In genomic region chr3:139248593-139249255, GRCh38 we compare ENCODE assay signal across 37 cellular contexts.
"Had no signal": no experiment of that assay in that cellular context is flagged by ENCODE, and none has a peak within 500 bp of the region (broad histone marks: within the 10 kb centered on the region; RNA-seq: fewer than 3 reads in every experiment).

No MANE protein-coding gene starts in this region.

- H3K9me3 ChIP-seq: heart left ventricle had no signal

- H3K36me3 ChIP-seq: brain microvascular endothelial cell, heart left ventricle had no signal

- H3K4me1 Mint-ChIP-seq: activated CD4-positive, alpha-beta T cell treated with anti-CD3 and anti-CD28 coated beads for 36 hours; activated CD4-positive, alpha-beta T cell treated with anti-CD3 and anti-CD28 coated beads, Interleukin-2, amount 10 ng/mL, durations not matched to agents 24 days and 14 days; activated CD8-positive, alpha-beta memory T cell treated with anti-CD3 and anti-CD28 coated beads, Interleukin-2, amount 10 ng/mL, durations not matched to agents 7 days and 5 days; activated naive CD4-positive, alpha-beta T cell treated with anti-CD3 and anti-CD28 coated beads, Interleukin-2, amount 10 ng/mL, durations not matched to agents 7 days and 5 days; activated naive CD8-positive, alpha-beta T cell treated with anti-CD3 and anti-CD28 coated beads, Interleukin-2, amount 10 ng/mL, durations not matched to agents 7 days and 5 days; T-cell had no signal

- ATAC-seq: activated CD4-positive, alpha-beta T cell treated with anti-CD3 and anti-CD28 coated beads for 36 hours; activated CD8-positive, alpha-beta memory T cell treated with anti-CD3 and anti-CD28 coated beads, Interleukin-2, amount 10 ng/mL, durations not matched to agents 7 days and 5 days; activated CD8-positive, alpha-beta T cell treated with anti-CD3 and anti-CD28 coated beads, Interleukin-2, amount 10 ng/mL, durations not matched to agents 7 days and 5 days; activated naive CD4-positive, alpha-beta T cell treated with anti-CD3 and anti-CD28 coated beads, Interleukin-2, amount 50 U/mL, for 72 hours; activated T-cell treated with anti-CD3 and anti-CD28 coated beads, Interleukin-2, amount 50 U/mL, for 72 hours; heart left ventricle; T-cell had no signal

- DNase-seq: activated CD4-positive, alpha-beta memory T cell treated with anti-CD3 and anti-CD28 coated beads for 36 hours; activated CD4-positive, alpha-beta T cell treated with anti-CD3 and anti-CD28 coated beads for 36 hours; activated CD4-positive, alpha-beta T cell treated with anti-CD3 and anti-CD28 coated beads, Interleukin-2, amount 10 ng/mL, durations not matched to agents 24 days and 14 days; activated CD4-positive, CD25-positive, alpha-beta regulatory T cell; activated CD4-positive, CD25-positive, alpha-beta regulatory T cell treated with anti-CD3 and anti-CD28 coated beads, Interleukin-2, amount 50 U/mL, for 72 hours; activated CD8-positive, alpha-beta memory T cell treated with anti-CD3 and anti-CD28 coated beads, Interleukin-2, amount 10 ng/mL, durations not matched to agents 7 days and 5 days; activated CD8-positive, alpha-beta memory T cell treated with anti-CD3 and anti-CD28 coated beads, Interleukin-2, amount 50 U/mL, for 48 hours; activated CD8-positive, alpha-beta T cell treated with anti-CD3 and anti-CD28 coated beads, Interleukin-2, amount 10 ng/mL, durations not matched to agents 7 days and 5 days; activated gamma-delta T cell; activated naive CD4-positive, alpha-beta T cell; activated naive CD4-positive, alpha-beta T cell treated with anti-CD3 and anti-CD28 coated beads, Interleukin-2, amount 10 ng/mL, durations not matched to agents 7 days and 5 days; activated naive CD8-positive, alpha-beta T cell treated with anti-CD3 and anti-CD28 coated beads, Interleukin-2, amount 10 ng/mL, durations not matched to agents 7 days and 5 days; activated T-cell treated with anti-CD3 and anti-CD28 coated beads for 4 hours; activated T-cell treated with anti-CD3 and anti-CD28 coated beads, Interleukin-2, amount 50 U/mL, for 24 hours; activated T-cell treated with anti-CD3 and anti-CD28 coated beads, Interleukin-2, amount 50 U/mL, for 72 hours; amniotic stem cell; anterior cingulate cortex; brain microvascular endothelial cell; caudate nucleus; cortex of kidney; dermis blood vessel endothelial cell; effector CD8-positive, alpha-beta T cell; foreskin fibroblast; glutamatergic neuron; heart left ventricle; SW 1271; T-cell; T1000 had no signal

- H3K36me3 Mint-ChIP-seq: activated CD4-positive, alpha-beta memory T cell treated with anti-CD3 and anti-CD28 coated beads for 36 hours; activated CD8-positive, alpha-beta memory T cell treated with anti-CD3 and anti-CD28 coated beads, Interleukin-2, amount 10 ng/mL, durations not matched to agents 7 days and 5 days; activated naive CD4-positive, alpha-beta T cell treated with anti-CD3 and anti-CD28 coated beads, Interleukin-2, amount 10 ng/mL, durations not matched to agents 7 days and 5 days; activated naive CD4-positive, alpha-beta T cell treated with anti-CD3 and anti-CD28 coated beads, Interleukin-2, amount 50 U/mL, for 72 hours; activated naive CD8-positive, alpha-beta T cell treated with anti-CD3 and anti-CD28 coated beads, Interleukin-2, amount 10 ng/mL, durations not matched to agents 7 days and 5 days; T-cell had no signal

- H3K27me3 ChIP-seq: brain microvascular endothelial cell had no signal

- H3K27ac ChIP-seq: brain microvascular endothelial cell, epithelial cell of prostate, heart left ventricle had no signal

- H3K4me3 Mint-ChIP-seq: activated CD4-positive, alpha-beta memory T cell treated with anti-CD3 and anti-CD28 coated beads for 36 hours; activated CD4-positive, alpha-beta T cell treated with anti-CD3 and anti-CD28 coated beads for 36 hours; activated CD4-positive, alpha-beta T cell treated with anti-CD3 and anti-CD28 coated beads, Interleukin-2, amount 10 ng/mL, durations not matched to agents 24 days and 14 days; activated CD8-positive, alpha-beta memory T cell treated with anti-CD3 and anti-CD28 coated beads, Interleukin-2, amount 10 ng/mL, durations not matched to agents 7 days and 5 days; activated CD8-positive, alpha-beta T cell treated with anti-CD3 and anti-CD28 coated beads, Interleukin-2, amount 10 ng/mL, durations not matched to agents 7 days and 5 days; activated naive CD4-positive, alpha-beta T cell treated with anti-CD3 and anti-CD28 coated beads, Interleukin-2, amount 10 ng/mL, durations not matched to agents 7 days and 5 days; activated naive CD8-positive, alpha-beta T cell treated with anti-CD3 and anti-CD28 coated beads, Interleukin-2, amount 10 ng/mL, durations not matched to agents 7 days and 5 days; activated T-cell treated with anti-CD3 and anti-CD28 coated beads, Interleukin-2, amount 50 U/mL, for 24 hours; activated T-cell treated with anti-CD3 and anti-CD28 coated beads, Interleukin-2, amount 50 U/mL, for 72 hours; T-cell; T-helper 1 cell treated with Interleukin-12 subunit alpha and Interleukin-12 subunit beta and Interleukin-4 antibody, amounts not matched to agents 30 μg/mL and 1 μg/mL, for 36 hours; T-helper 2 cell treated with Interferon-gamma antibody and Interleukin-4, amounts not matched to agents 5 μg/mL and 100 μg/mL, for 36 hours had no signal

- FAIRE-seq: astrocyte, colon, endometrium, endothelial cell of umbilical vein, frontal cortex had no signal

- H3K4me3 ChIP-seq: heart left ventricle had no signal

- H3K27ac Mint-ChIP-seq: activated CD4-positive, alpha-beta memory T cell treated with anti-CD3 and anti-CD28 coated beads for 36 hours; activated CD4-positive, alpha-beta T cell treated with anti-CD3 and anti-CD28 coated beads for 36 hours; activated CD4-positive, alpha-beta T cell treated with anti-CD3 and anti-CD28 coated beads, Interleukin-2, amount 10 ng/mL, durations not matched to agents 24 days and 14 days; activated CD8-positive, alpha-beta memory T cell treated with anti-CD3 and anti-CD28 coated beads, Interleukin-2, amount 10 ng/mL, durations not matched to agents 7 days and 5 days; activated CD8-positive, alpha-beta T cell treated with anti-CD3 and anti-CD28 coated beads, Interleukin-2, amount 10 ng/mL, durations not matched to agents 7 days and 5 days; activated naive CD4-positive, alpha-beta T cell treated with anti-CD3 and anti-CD28 coated beads, Interleukin-2, amount 10 ng/mL, durations not matched to agents 7 days and 5 days; activated naive CD4-positive, alpha-beta T cell treated with anti-CD3 and anti-CD28 coated beads, Interleukin-2, amount 50 U/mL, for 72 hours; activated naive CD8-positive, alpha-beta T cell treated with anti-CD3 and anti-CD28 coated beads, Interleukin-2, amount 10 ng/mL, durations not matched to agents 7 days and 5 days; activated T-cell treated with anti-CD3 and anti-CD28 coated beads, Interleukin-2, amount 50 U/mL, for 24 hours; activated T-cell treated with anti-CD3 and anti-CD28 coated beads, Interleukin-2, amount 50 U/mL, for 72 hours; T-cell; T-helper 1 cell treated with Interleukin-12 subunit alpha and Interleukin-12 subunit beta and Interleukin-4 antibody, amounts not matched to agents 30 μg/mL and 1 μg/mL, for 36 hours; T-helper 2 cell treated with Interferon-gamma antibody and Interleukin-4, amounts not matched to agents 5 μg/mL and 100 μg/mL, for 36 hours had no signal

- H3K4me1 ChIP-seq: heart left ventricle had no signal
